8 cellular contexts compared by ENCODE assay signal in genomic region chr10:8052970-8053445, GRCh38. TPM values are rescaled to one million over a fixed set of nuclear protein-coding genes. Genes with fewer than 3 reads are reported as not detected.
DNase-seq lines count a peak whose midpoint lies in the region; ATAC-seq and TF ChIP-seq lines count a peak whose summit lies in the region.

No MANE protein-coding gene starts in this region.

- H3K9me3 Mint-ChIP-seq in activated naive CD4-positive, alpha-beta T cell treated with anti-CD3 and anti-CD28 coated beads, Interleukin-2, amount 50 U/mL, for 24 hours = no peaks in the 10 kb centered on the region
- no peaks in the 10 kb centered on the region for H3K9me3 Mint-ChIP-seq in activated naive CD4-positive, alpha-beta T cell treated with anti-CD3 and anti-CD28 coated beads, Interleukin-2, amount 50 U/mL, for 72 hours
- no peaks in the 10 kb centered on the region for H3K9me3 Mint-ChIP-seq in activated T-helper 17 cell treated with anti-CD3 and anti-CD28 coated beads, Interleukin-2, amount 50 U/mL, for 72 hours

- H3K36me3 ChIP-seq in kidney epithelial cell (ENCODE audit: control insufficient read depth, insufficient read depth, low read length) = no peaks in the 10 kb centered on the region
- H3K36me3 ChIP-seq in tibial artery = no peaks in the 10 kb centered on the region

- peaks cover 53% of the 10 kb centered on the region for H3K4me1 Mint-ChIP-seq in activated naive CD4-positive, alpha-beta T cell treated with anti-CD3 and anti-CD28 coated beads, Interleukin-2, amount 50 U/mL, for 24 hours
- H3K4me1 Mint-ChIP-seq in activated T-helper 17 cell treated with anti-CD3 and anti-CD28 coated beads, Interleukin-2, amount 50 U/mL, for 72 hours = peaks cover 19% of the 10 kb centered on the region

- intact Hi-C loops in tibial artery (cut with DNase I; ENCODE audit: low total_unique reads) = no loop called here

- no peaks in the 10 kb centered on the region for H3K9me3 ChIP-seq in tibial artery

- DNase-seq in activated naive CD4-positive, alpha-beta T cell treated with anti-CD3 and anti-CD28 coated beads, Interleukin-2, amount 50 U/mL, for 72 hours (ENCODE audit: low spot score in 2 of 2) = no peak
- DNase-seq in kidney epithelial cell (ENCODE audit: low read depth) = no peak
- DNase-seq in tibial artery = no peak
- DNase-seq in central memory CD4-positive, alpha-beta T cell = no peak
- no peak for DNase-seq in NCI-H526 (lab: John Stamatoyannopoulos, UW)

- peak overlapping the region; percentile 97 for H3K4me3 Mint-ChIP-seq in activated naive CD4-positive, alpha-beta T cell treated with anti-CD3 and anti-CD28 coated beads, Interleukin-2, amount 50 U/mL, for 24 hours
- peak overlapping the region; percentile 98 for H3K4me3 Mint-ChIP-seq in activated T-helper 17 cell treated with anti-CD3 and anti-CD28 coated beads, Interleukin-2, amount 50 U/mL, for 72 hours

- TF ChIP-seq CTCF in kidney epithelial cell (IDR thresholded peaks at IDR 0.05; ENCODE audit: insufficient read depth, low read length, poor library complexity, severe bottlenecking) = no peak
- peak; percentile 43 to 47 for TF ChIP-seq CTCF in tibial artery (IDR thresholded peaks at IDR 0.05)

- no peaks in the 10 kb centered on the region for H3K36me3 Mint-ChIP-seq in activated naive CD4-positive, alpha-beta T cell treated with anti-CD3 and anti-CD28 coated beads, Interleukin-2, amount 50 U/mL, for 24 hours
- H3K36me3 Mint-ChIP-seq in activated naive CD4-positive, alpha-beta T cell treated with anti-CD3 and anti-CD28 coated beads, Interleukin-2, amount 50 U/mL, for 72 hours = peaks cover 6 to 30% of the 10 kb centered on the region in 2 donors
- peaks cover 52% of the 10 kb centered on the region for H3K36me3 Mint-ChIP-seq in activated T-helper 17 cell treated with anti-CD3 and anti-CD28 coated beads, Interleukin-2, amount 50 U/mL, for 72 hours (ENCODE audit: low read depth)

- peaks cover 0 to 76% (median 68%) of the 10 kb centered on the region in 4 donors for H3K4me1 ChIP-seq in tibial artery

- H3K27ac ChIP-seq in tibial artery = no peak overlapping the region

- H3K27me3 Mint-ChIP-seq in activated naive CD4-positive, alpha-beta T cell treated with anti-CD3 and anti-CD28 coated beads, Interleukin-2, amount 50 U/mL, for 24 hours = peaks cover 16% of the 10 kb centered on the region
- H3K27me3 Mint-ChIP-seq in activated T-helper 17 cell treated with anti-CD3 and anti-CD28 coated beads, Interleukin-2, amount 50 U/mL, for 72 hours = peaks cover 23% of the 10 kb centered on the region

- H3K27me3 ChIP-seq in kidney epithelial cell (ENCODE audit: control insufficient read depth, insufficient read depth, low read length) (peaks cover 90% of the 10 kb centered on the region), tibial artery (peaks cover 9 to 99% of the 10 kb centered on the region in 2 donors)

- ATAC-seq in activated naive CD4-positive, alpha-beta T cell treated with anti-CD3 and anti-CD28 coated beads, Interleukin-2, amount 50 U/mL, for 72 hours = no peak
- no peak for ATAC-seq in activated T-helper 17 cell treated with anti-CD3 and anti-CD28 coated beads, Interleukin-2, amount 50 U/mL, for 72 hours (replicated peaks)
- ATAC-seq in HG03442 (IDR thresholded peaks at IDR 0.05; ENCODE audit: unreplicated experiment) = no peak

- peak overlapping the region; percentile 83 for H3K27ac Mint-ChIP-seq in activated naive CD4-positive, alpha-beta T cell treated with anti-CD3 and anti-CD28 coated beads, Interleukin-2, amount 50 U/mL, for 24 hours
- peak overlapping the region in 1 of 2 donors; percentile 93 for H3K27ac Mint-ChIP-seq in activated naive CD4-positive, alpha-beta T cell treated with anti-CD3 and anti-CD28 coated beads, Interleukin-2, amount 50 U/mL, for 72 hours
- no peak overlapping the region for H3K27ac Mint-ChIP-seq in activated T-helper 17 cell treated with anti-CD3 and anti-CD28 coated beads, Interleukin-2, amount 50 U/mL, for 72 hours

- H3K4me3 ChIP-seq in kidney epithelial cell (ENCODE audit: low read depth, low read length) = peak overlapping the region; percentile 3
- H3K4me3 ChIP-seq in tibial artery = peak overlapping the region; percentile 37 to 46

RNA-seq across cellular contexts. Expression of gene GATA3, which starts 1.5 kb away (rescaled TPM):
- total RNA-seq in activated naive CD4-positive, alpha-beta T cell treated with anti-CD3 and anti-CD28 coated beads, Interleukin-2, amount 50 U/mL, for 72 hours = 10 to 100 TPM in 1 of 2 donors, 1 to 10 TPM in 1; 5.7 to 28.9 TPM
- 10 to 100 TPM; 14.2 to 25.2 TPM for total RNA-seq in activated T-helper 17 cell treated with anti-CD3 and anti-CD28 coated beads, Interleukin-2, amount 50 U/mL, for 72 hours
- total RNA-seq in kidney epithelial cell = 7.2 and 10.9 TPM in 2 replicates
